Comparison of ENCODE assay signal across 20 cellular contexts in the genomic region with DNA sequence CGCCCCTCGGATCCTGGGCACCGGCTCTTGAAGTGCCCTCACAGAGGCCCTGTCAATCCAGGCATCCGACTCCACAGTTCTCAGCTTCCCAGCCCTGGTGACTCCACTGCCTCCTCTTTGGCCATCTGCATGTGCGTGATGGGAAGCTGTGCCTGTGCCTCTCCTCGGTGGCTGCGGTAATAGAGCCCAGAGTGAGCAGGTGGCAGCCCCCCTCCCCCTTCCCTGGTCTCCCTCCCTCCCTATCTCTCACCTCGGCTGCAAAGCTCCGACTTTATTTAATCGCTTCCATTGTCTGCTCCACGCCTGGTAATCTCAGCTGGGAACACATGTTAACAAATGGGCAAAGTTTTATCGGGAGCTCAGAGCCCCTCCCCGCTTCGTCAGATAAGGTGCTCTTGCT.
A peak's percentile ranks its signal among the peaks of the same experiment; 100 is the strongest.
DNase-seq lines count a peak whose midpoint lies in the region; ATAC-seq and TF ChIP-seq lines count a peak whose summit lies in the region.
"Had no signal": no experiment of that assay in that cellular context is flagged by ENCODE, and none has a peak within 500 bp of the region (broad histone marks: within the 10 kb centered on the region; RNA-seq: fewer than 3 reads in every experiment).

No MANE protein-coding gene starts in this region.

- no peaks in the 10 kb centered on the region for H3K36me3 Mint-ChIP-seq in activated T-helper 1 cell treated with anti-CD3 and anti-CD28 coated beads, Interleukin-12 subunit alpha, Interleukin-12 subunit beta, Interleukin-2, Interleukin-4 antibody, amounts not matched to agents 30 ng/mL and 10 ng/mL and 1 ng/mL, durations not matched to agents 14 hours and 24 hours and 36 hours (ENCODE audit: low read depth)
- H3K36me3 Mint-ChIP-seq: mesothelial cell of epicardium had no signal

- intact Hi-C loops in activated T-helper 1 cell treated with anti-CD3 and anti-CD28 coated beads, Interleukin-12 subunit alpha, Interleukin-12 subunit beta, Interleukin-2, Interleukin-4 antibody, amounts not matched to agents 30 ng/mL and 10 ng/mL and 1 ng/mL, durations not matched to agents 14 hours and 24 hours and 36 hours (cut with micrococcal nuclease) = no loop called here

- H3K27ac ChIP-seq in WERI-Rb-1 = peak overlapping the region; percentile 95
- H3K27ac ChIP-seq: ascending aorta, coronary artery, sigmoid colon, tibial nerve had no signal

- no peaks in the 10 kb centered on the region for H3K36me3 ChIP-seq in WERI-Rb-1
- H3K36me3 ChIP-seq: ascending aorta, sigmoid colon, tibial nerve had no signal

- TF ChIP-seq CTCF in WERI-Rb-1 (IDR thresholded peaks at IDR 0.05; ENCODE audit: low read depth, low read length) = no peak

- DNase-seq in NCI-H2081 (lab: John Stamatoyannopoulos, UW) = peak; percentile 10 to 40
- DNase-seq in NCI-H2081 treated with DMSO at 0.1 percent for 48 hours (lab: John Stamatoyannopoulos, UW) = no peak
- peak; percentile 70 for DNase-seq in NCI-H2196 treated with DMSO at 0.1 percent for 48 hours (lab: John Stamatoyannopoulos, UW; ENCODE audit: unreplicated experiment)
- peak; percentile 96 for DNase-seq in WERI-Rb-1
- no peak for DNase-seq in cortex of kidney (lab: John Stamatoyannopoulos, UW)
- no peak for DNase-seq in activated T-helper 1 cell treated with anti-CD3 and anti-CD28 coated beads, Interleukin-12 subunit alpha, Interleukin-12 subunit beta, Interleukin-2, Interleukin-4 antibody, amounts not matched to agents 30 ng/mL and 10 ng/mL and 1 ng/mL, durations not matched to agents 14 hours and 24 hours and 36 hours (ENCODE audit: low spot score)
- DNase-seq in NK-92 (lab: John Stamatoyannopoulos, UW; ENCODE audit: unreplicated experiment) = no peak
- DNase-seq: activated CD8-positive, alpha-beta memory T cell treated with anti-CD3 and anti-CD28 coated beads, Interleukin-2, amount 50 U/mL, for 4 hours; activated naive CD4-positive, alpha-beta T cell treated with Interleukin-2 at 50 U/mL for 16 hours; erythroblast; islet precursor cell; NK-92 treated with Interleukin-12 subunit alpha and Interleukin-12 subunit beta, amount 100 ng/mL, for 24 hours; sigmoid colon; stimulated activated CD4-positive, alpha-beta T cell treated with anti-CD3 and anti-CD28 coated beads, Interleukin-4, amount 100 ng/mL, for 1 hour had no signal

- H3K4me3 Mint-ChIP-seq in activated T-helper 1 cell treated with anti-CD3 and anti-CD28 coated beads, Interleukin-12 subunit alpha, Interleukin-12 subunit beta, Interleukin-2, Interleukin-4 antibody, amounts not matched to agents 30 ng/mL and 10 ng/mL and 1 ng/mL, durations not matched to agents 14 hours and 24 hours and 36 hours = no peak overlapping the region
- H3K4me3 Mint-ChIP-seq: mesothelial cell of epicardium had no signal

- H3K27me3 ChIP-seq in WERI-Rb-1 (ENCODE audit: insufficient read depth, low read depth, severe bottlenecking) = no peaks in the 10 kb centered on the region
- H3K27me3 ChIP-seq: ascending aorta had no signal

- H3K4me3 ChIP-seq in WERI-Rb-1 (ENCODE audit: low read depth, low read length) = peak overlapping the region; percentile 34
- H3K4me3 ChIP-seq: ascending aorta, coronary artery, GM12878, sigmoid colon, tibial nerve had no signal

- no peaks in the 10 kb centered on the region for H3K9me3 Mint-ChIP-seq in activated T-helper 1 cell treated with anti-CD3 and anti-CD28 coated beads, Interleukin-12 subunit alpha, Interleukin-12 subunit beta, Interleukin-2, Interleukin-4 antibody, amounts not matched to agents 30 ng/mL and 10 ng/mL and 1 ng/mL, durations not matched to agents 14 hours and 24 hours and 36 hours
- H3K9me3 Mint-ChIP-seq: mesothelial cell of epicardium had no signal

- H3K27me3 Mint-ChIP-seq in activated T-helper 1 cell treated with anti-CD3 and anti-CD28 coated beads, Interleukin-12 subunit alpha, Interleukin-12 subunit beta, Interleukin-2, Interleukin-4 antibody, amounts not matched to agents 30 ng/mL and 10 ng/mL and 1 ng/mL, durations not matched to agents 14 hours and 24 hours and 36 hours (ENCODE audit: insufficient read depth) = peaks cover 26% of the 10 kb centered on the region

- no peak overlapping the region for H3K27ac Mint-ChIP-seq in activated T-helper 1 cell treated with anti-CD3 and anti-CD28 coated beads, Interleukin-12 subunit alpha, Interleukin-12 subunit beta, Interleukin-2, Interleukin-4 antibody, amounts not matched to agents 30 ng/mL and 10 ng/mL and 1 ng/mL, durations not matched to agents 14 hours and 24 hours and 36 hours
- H3K27ac Mint-ChIP-seq: mesothelial cell of epicardium had no signal

- no peaks in the 10 kb centered on the region for H3K9me3 ChIP-seq in WERI-Rb-1 (ENCODE audit: severe bottlenecking)
- H3K9me3 ChIP-seq: ascending aorta, sigmoid colon, tibial nerve had no signal

- H3K4me1 Mint-ChIP-seq in activated T-helper 1 cell treated with anti-CD3 and anti-CD28 coated beads, Interleukin-12 subunit alpha, Interleukin-12 subunit beta, Interleukin-2, Interleukin-4 antibody, amounts not matched to agents 30 ng/mL and 10 ng/mL and 1 ng/mL, durations not matched to agents 14 hours and 24 hours and 36 hours (ENCODE audit: low read depth) = no peaks in the 10 kb centered on the region

- no peak for ATAC-seq in HG03108 (IDR thresholded peaks at IDR 0.05; ENCODE audit: unreplicated experiment)
- ATAC-seq: GM12878 had no signal

Comparison
In these comparisons a context has a peak if more than half of its experiments do, and no peak if none do; other contexts are left out.
1. DNase-seq: peak in NCI-H2081 (2 of 2), NCI-H2196 treated with DMSO at 0.1 percent for 48 hours (single experiment) and WERI-Rb-1 (single experiment); none in NCI-H2081 treated with DMSO at 0.1 percent for 48 hours (single experiment), cortex of kidney (single experiment), activated T-helper 1 cell treated with anti-CD3 and anti-CD28 coated beads, Interleukin-12 subunit alpha, Interleukin-12 subunit beta, Interleukin-2, Interleukin-4 antibody, amounts not matched to agents 30 ng/mL and 10 ng/mL and 1 ng/mL, durations not matched to agents 14 hours and 24 hours and 36 hours (single experiment) and NK-92 (single experiment).